In the genomic region with DNA sequence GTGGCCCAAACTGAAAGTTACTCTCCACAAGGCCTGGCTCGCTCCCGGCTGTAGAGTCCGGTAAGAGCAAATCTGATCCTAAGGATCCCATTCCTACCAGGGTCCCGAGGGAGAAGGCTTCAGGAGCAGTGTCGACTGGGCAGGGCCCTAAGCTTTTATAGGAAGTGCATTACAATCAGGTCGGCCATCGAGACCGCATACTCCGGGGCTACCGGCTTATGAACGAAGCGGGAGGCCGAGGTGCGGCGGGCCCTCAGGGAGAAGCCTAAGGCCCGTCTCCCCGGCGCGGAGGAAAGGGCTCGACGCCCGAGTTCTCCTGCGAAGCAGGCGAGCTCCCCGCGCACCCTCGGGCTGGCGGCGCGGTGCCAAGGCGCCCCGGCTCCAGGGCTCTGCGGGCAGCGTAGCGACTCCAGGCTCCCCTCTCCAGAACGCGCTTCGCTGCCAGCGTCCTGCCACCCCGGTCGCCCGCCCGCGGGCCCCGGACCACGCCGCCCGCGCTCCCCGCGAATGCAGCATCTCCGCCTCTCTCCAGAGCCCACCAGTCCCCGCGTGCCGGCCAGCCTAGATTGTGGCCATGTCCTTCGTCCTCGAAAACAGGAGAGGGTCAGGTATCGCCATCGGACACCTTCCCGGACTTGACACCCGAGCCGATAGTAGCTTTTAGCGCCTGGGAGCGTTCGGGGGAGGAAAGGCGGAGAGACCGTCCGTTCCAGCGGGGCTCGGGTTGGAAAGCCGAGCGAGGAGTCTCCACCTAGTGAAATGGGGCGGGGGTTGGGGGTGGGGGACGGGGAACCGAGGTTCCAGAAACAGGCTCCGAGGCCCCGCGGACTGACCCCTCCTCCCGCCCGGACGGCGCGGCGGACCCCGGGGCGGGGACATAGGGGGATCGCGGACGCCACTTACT, we compare ENCODE assay signal across 8 cellular contexts. TPM values are rescaled to one million over a fixed set of nuclear protein-coding genes. Genes with fewer than 3 reads are reported as not detected.
DNase-seq lines count a peak whose midpoint lies in the region; ATAC-seq and TF ChIP-seq lines count a peak whose summit lies in the region.

No MANE protein-coding gene starts in this region.

- WGBS in esophagus, 2 donors, result 2 to 4% methylated on average over 87 to 89 of the region's 89 CpGs

- H3K36me3 ChIP-seq in esophagus (ENCODE audit: control insufficient read depth in 2 of 2, insufficient read depth in 2 of 2, low read length in 1 of 2) (no peaks in the 10 kb centered on the region), mucosa of stomach (ENCODE audit: control insufficient read depth, insufficient read depth, low read length) (no peaks in the 10 kb centered on the region), tibial artery (no peaks in the 10 kb centered on the region)

- H3K4me1 ChIP-seq in esophagus (ENCODE audit: control insufficient read depth in 2 of 2, insufficient read depth in 2 of 2, low read length in 1 of 2) (peaks cover 3 to 4% of the 10 kb centered on the region in 2 donors), mucosa of stomach (ENCODE audit: control insufficient read depth, insufficient read depth, low read length) (peaks cover 19% of the 10 kb centered on the region), tibial artery (peaks cover 0 to 19% (median 13%) of the 10 kb centered on the region in 4 donors)

- peak overlapping the region; percentile 93 for H3K9ac ChIP-seq in mucosa of stomach (ENCODE audit: low read length)

- H3K27me3 ChIP-seq in esophagus (ENCODE audit: control insufficient read depth in 1 of 2, insufficient read depth in 2 of 2, low read length in 2 of 2), result no peaks in the 10 kb centered on the region
- no peaks in the 10 kb centered on the region for H3K27me3 ChIP-seq in mucosa of stomach (ENCODE audit: control insufficient read depth, insufficient read depth, low read length)
- H3K27me3 ChIP-seq in tibial artery, result no peaks in the 10 kb centered on the region

- no peak for TF ChIP-seq CTCF in tibial artery (IDR thresholded peaks at IDR 0.05)

- H3K4me3 ChIP-seq in esophagus (ENCODE audit: low read depth in 1 of 2, low read length in 2 of 2) (peak overlapping the region; percentile 78 to 85), mucosa of stomach (ENCODE audit: low read length) (peak overlapping the region; percentile 62), tibial artery (peak overlapping the region; percentile 63 to 86)

- no peak for ATAC-seq in GM18502 (IDR thresholded peaks at IDR 0.05; ENCODE audit: poor library complexity, unreplicated experiment)
- ATAC-seq in HG03039 (IDR thresholded peaks at IDR 0.05; ENCODE audit: unreplicated experiment), result no peak

- no peaks in the 10 kb centered on the region for H3K9me3 ChIP-seq in esophagus (ENCODE audit: control insufficient read depth in 2 of 2, insufficient read depth in 1 of 2, low read depth in 1 of 2, low read length in 1 of 2)
- no peaks in the 10 kb centered on the region for H3K9me3 ChIP-seq in mucosa of stomach (ENCODE audit: control insufficient read depth, low read length)
- H3K9me3 ChIP-seq in tibial artery, result no peaks in the 10 kb centered on the region

- intact Hi-C loops in tibial artery (cut with DNase I; ENCODE audit: low total_unique reads), result loop anchor here (10.0 kb wide), 2 partner anchors 591 to 1959 kb away; no protein-coding TSS in a partner anchor

- peak; percentile 66 for DNase-seq in DMS153 treated with DMSO at 0.1 percent for 48 hours (lab: John Stamatoyannopoulos, UW; ENCODE audit: unreplicated experiment)
- peak; percentile 65 for DNase-seq in NCI-H1105 treated with DMSO at 0.1 percent for 48 hours (lab: John Stamatoyannopoulos, UW)
- DNase-seq in activated T-cell treated with anti-CD3 and anti-CD28 coated beads, Interleukin-2, amount 50 U/mL, for 48 hours, result peak; percentile 33 to 51
- DNase-seq in tibial artery, result peak; percentile 40 to 73

- H3K27ac ChIP-seq in esophagus (ENCODE audit: low read depth in 2 of 2, low read length in 1 of 2) (peak overlapping the region; percentile 81 to 86), tibial artery (peak overlapping the region; percentile 77 to 80)

RNA-seq across cellular contexts. Expression of gene EFNB2, which starts 1.3 kb away (rescaled TPM):
- 1 to 10 TPM; 8.0 to 8.4 TPM for polyA plus RNA-seq in esophagus

RNA-seq across cellular contexts. Expression of gene ARGLU1, which starts 33.7 kb away (rescaled TPM):
- polyA plus RNA-seq in esophagus, result 10 to 100 TPM; 51.0 to 84.5 TPM
